ENCODE assay signal across 1 cellular context in the genomic region with DNA sequence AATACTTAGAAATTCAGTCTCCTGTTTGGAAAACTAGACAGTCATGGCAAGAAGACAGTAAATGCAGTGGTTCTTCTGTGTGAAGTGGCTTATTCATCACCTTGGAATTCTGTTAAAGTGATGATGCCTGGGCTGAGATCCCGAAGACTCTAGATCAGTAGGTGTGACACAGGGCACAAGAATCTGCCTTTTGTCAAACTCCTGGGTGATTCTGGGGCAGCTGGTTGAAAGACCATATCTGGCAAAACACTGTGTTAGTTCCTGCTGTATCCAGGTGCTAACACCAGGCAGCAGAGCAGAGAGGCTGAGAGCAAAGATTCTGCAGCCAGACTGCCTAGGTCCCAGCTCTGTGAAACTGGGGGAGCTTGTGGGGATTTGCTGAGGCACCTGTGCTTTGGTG.
A peak's percentile ranks its signal among the peaks of the same experiment; 100 is the strongest.
TF ChIP-seq lines count a peak whose summit lies in the region.

No MANE protein-coding gene starts in this region.

TF ChIP-seq in SK-N-SH, 30 proteins besides CTCF, POLR2A, EP300 and RAD21 (continued from another document):
- TF ChIP-seq RXRA (IDR thresholded peaks at IDR 0.05; ENCODE audit: borderline replicate concordance, low read depth) (peak; percentile 65; the same call in 1 of the 2 replicates), TAF1 (IDR thresholded peaks at IDR 0.05; ENCODE audit: borderline replicate concordance, low read depth, low read length) (no peak), FOSL2 (IDR thresholded peaks at IDR 0.05; ENCODE audit: borderline replicate concordance, low read depth) (peak; percentile 93), POLR2AphosphoS5 (IDR thresholded peaks at IDR 0.05; ENCODE audit: low read depth, low read length) (peak; percentile 43; the same call in 1 of the 2 replicates)
